In genomic region chr9:129737479-129738269, GRCh38 we compare ENCODE assay signal across 1 cellular context.
A peak's percentile ranks its signal among the peaks of the same experiment; 100 is the strongest.
TF ChIP-seq lines count a peak whose summit lies in the region.

No MANE protein-coding gene starts in this region.

TF ChIP-seq in HepG2, 621 proteins besides CTCF, POLR2A, EP300 and RAD21 (continued from another document and continues in another):
- TF ChIP-seq KIAA2018 (CRISPR knock-in tag; IDR thresholded peaks at IDR 0.05; ENCODE audit: borderline replicate concordance) = no peak
- TF ChIP-seq ZNF354B (CRISPR knock-in tag; IDR thresholded peaks at IDR 0.05) = no peak
- no peak for TF ChIP-seq CHCHD3 (CRISPR knock-in tag; IDR thresholded peaks at IDR 0.05)
- TF ChIP-seq UBTF (CRISPR knock-in tag; IDR thresholded peaks at IDR 0.05) = 0 out of 2 replicates have a peak, but pooled peaks have one; percentile 34
- TF ChIP-seq ZBTB37 (CRISPR knock-in tag; IDR thresholded peaks at IDR 0.05) = no peak
- no peak for TF ChIP-seq GPN1 (CRISPR knock-in tag; IDR thresholded peaks at IDR 0.05; ENCODE audit: borderline replicate concordance)
- no peak for TF ChIP-seq TRIM22 (IDR thresholded peaks at IDR 0.05)
- TF ChIP-seq AKNA (CRISPR knock-in tag; IDR thresholded peaks at IDR 0.05; ENCODE audit: borderline replicate concordance) = no peak
- no peak for TF ChIP-seq KAT2B (IDR thresholded peaks at IDR 0.05; ENCODE audit: borderline replicate concordance, low read depth, low read length)
- TF ChIP-seq ETV5 (CRISPR knock-in tag; IDR thresholded peaks at IDR 0.05; ENCODE audit: borderline replicate concordance) = 0 out of 2 replicates have a peak, but pooled peaks have one; percentile 62
- 0 out of 2 replicates have a peak, but pooled peaks have one; percentile 27 for TF ChIP-seq ZNF292 (CRISPR knock-in tag; IDR thresholded peaks at IDR 0.05; ENCODE audit: borderline replicate concordance, low read depth)
- peak; percentile 13; the same call in 1 of the 2 replicates for TF ChIP-seq KDM5B (CRISPR knock-in tag; IDR thresholded peaks at IDR 0.05; ENCODE audit: borderline replicate concordance)
- TF ChIP-seq NR0B2 (CRISPR knock-in tag; IDR thresholded peaks at IDR 0.05) = no peak
- TF ChIP-seq TIGD3 (CRISPR knock-in tag; IDR thresholded peaks at IDR 0.05; ENCODE audit: borderline replicate concordance) = no peak
- no peak for TF ChIP-seq MED13 (CRISPR knock-in tag; IDR thresholded peaks at IDR 0.05)
- no peak for TF ChIP-seq SMAD9 (CRISPR knock-in tag; IDR thresholded peaks at IDR 0.05)
- no peak for TF ChIP-seq ZNF788 (CRISPR knock-in tag; IDR thresholded peaks at IDR 0.05; ENCODE audit: borderline replicate concordance)
- no peak for TF ChIP-seq HOXA9 (CRISPR knock-in tag; IDR thresholded peaks at IDR 0.05; ENCODE audit: borderline replicate concordance)
- TF ChIP-seq ZFP37 (CRISPR knock-in tag; IDR thresholded peaks at IDR 0.05; ENCODE audit: borderline replicate concordance) = no peak
- TF ChIP-seq ZNF891 (CRISPR knock-in tag; IDR thresholded peaks at IDR 0.05) = no peak
- no peak for TF ChIP-seq ZNF383 (CRISPR knock-in tag; IDR thresholded peaks at IDR 0.05; ENCODE audit: borderline replicate concordance)
- TF ChIP-seq ZHX1 (CRISPR knock-in tag; IDR thresholded peaks at IDR 0.05; ENCODE audit: low read depth) = no peak
- no peak for TF ChIP-seq MNT (IDR thresholded peaks at IDR 0.05)
- peak; percentile 78 for TF ChIP-seq RBM39 (IDR thresholded peaks at IDR 0.05; ENCODE audit: low read depth, low read length, poor library complexity, severe bottlenecking)
- no peak for TF ChIP-seq SNAPC5 (CRISPR knock-in tag; IDR thresholded peaks at IDR 0.05; ENCODE audit: borderline replicate concordance)
